1 cellular context compared by ENCODE assay signal in genomic region chr20:32837157-32837556, GRCh38.
TF ChIP-seq lines count a peak whose summit lies in the region.

No MANE protein-coding gene starts in this region.

TF ChIP-seq in IMR-90, 13 proteins besides CTCF, POLR2A, EP300 and RAD21:
- TF ChIP-seq BHLHE40 (IDR thresholded peaks at IDR 0.05; ENCODE audit: low read depth, low read length) (no peak), CEBPB (IDR thresholded peaks at IDR 0.05; ENCODE audit: low read depth, low read length) (no peak), SMC3 (IDR thresholded peaks at IDR 0.05; ENCODE audit: low read depth, low read length) (no peak), CHD1 (IDR thresholded peaks at IDR 0.05; ENCODE audit: low read depth, low read length) (no peak), FOS (IDR thresholded peaks at IDR 0.05; ENCODE audit: low read depth, low read length) (no peak), MAFK (IDR thresholded peaks at IDR 0.05; ENCODE audit: low read depth, low read length) (no peak), ELK1 (IDR thresholded peaks at IDR 0.05; ENCODE audit: borderline replicate concordance, low read depth, low read length) (no peak)
